Comparison of ENCODE assay signal across 8 cellular contexts in the genomic region with DNA sequence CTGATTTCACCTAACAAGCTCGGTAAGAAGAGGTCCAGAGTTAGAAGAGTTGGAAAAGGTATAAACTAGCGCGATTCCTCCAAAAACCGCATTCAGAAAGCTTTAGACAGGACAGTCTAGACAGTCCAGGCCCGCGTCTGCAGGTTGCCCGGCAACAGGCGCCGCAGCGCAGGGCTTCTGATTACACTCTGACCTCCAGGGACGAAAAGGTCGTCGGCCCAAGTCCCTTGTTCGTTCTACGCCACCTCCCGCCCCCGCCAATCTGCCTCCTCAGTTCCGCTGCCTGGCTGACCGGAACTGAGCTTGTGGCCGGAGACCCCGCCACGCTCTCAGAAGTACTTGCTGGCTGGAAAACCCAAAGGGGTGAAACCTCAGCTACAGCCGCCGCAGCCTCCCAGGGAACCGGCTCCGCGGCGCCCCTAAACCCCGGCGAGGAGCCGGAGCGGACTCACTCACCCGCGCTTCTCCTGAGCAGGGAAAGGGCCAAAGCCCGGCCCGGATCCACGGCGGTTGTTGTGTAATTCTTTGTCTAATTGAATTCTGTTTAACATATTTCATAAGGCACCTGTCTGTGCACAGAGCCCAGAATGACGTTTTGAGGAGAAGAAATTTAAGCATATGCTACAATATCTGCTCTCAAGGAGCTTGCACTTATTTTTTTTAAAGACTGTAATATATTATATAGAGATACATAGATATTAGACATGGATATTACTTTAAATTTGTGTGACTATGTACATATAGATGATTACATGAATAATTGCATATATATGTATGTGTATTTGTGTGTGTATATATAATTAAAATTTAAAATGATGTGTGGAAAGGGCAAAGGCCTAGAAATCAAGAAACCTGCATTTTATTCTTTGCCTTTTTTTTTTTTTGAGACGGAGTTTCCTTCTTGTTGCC. TPM values are rescaled to one million over a fixed set of nuclear protein-coding genes. Genes with fewer than 3 reads are reported as not detected.
DNase-seq lines count a peak whose midpoint lies in the region; ATAC-seq and TF ChIP-seq lines count a peak whose summit lies in the region.

A gene (minus strand): TSS at position 407 of the 909 bp plus-strand sequence. CDS start 3,826 bp downstream, outside the sequence.

- no peak within 1 kb of the TSS for H4K5ac ChIP-seq in H9 (ENCODE audit: insufficient read length, low read depth, low read length)

- H2BK20ac ChIP-seq in H9 (ENCODE audit: low read depth, low read length, poor library complexity, severe bottlenecking): no peak within 1 kb of the TSS

- no peaks in the 10 kb centered on the region for H3K27me3 ChIP-seq in H9 (ENCODE audit: insufficient read depth, low read length)
- no peaks in the 10 kb centered on the region for H3K27me3 ChIP-seq in Loucy (ENCODE audit: insufficient read depth, low read length, poor library complexity, severe bottlenecking)
- H3K27me3 ChIP-seq in tibial artery: no peaks in the 10 kb centered on the region

- TF ChIP-seq CTCF in H9 (conservative IDR thresholded peaks at IDR 0.05) (no peak), Loucy (conservative IDR thresholded peaks at IDR 0.05; ENCODE audit: low read length) (no peak), omental fat pad (IDR thresholded peaks at IDR 0.05) (no peak), tibial artery (IDR thresholded peaks at IDR 0.05) (no peak)

- H3K4me2 ChIP-seq in H9 (ENCODE audit: insufficient read depth, insufficient read length, low read length) (peak within 1 kb of the TSS; percentile 89), Loucy (ENCODE audit: low read depth, low read length, poor library complexity, severe bottlenecking) (peak within 1 kb of the TSS; percentile 89)

- H3T11ph ChIP-seq in H9 (ENCODE audit: low read length): no peak within 1 kb of the TSS

- H4K20me1 ChIP-seq in H9 (ENCODE audit: control insufficient read depth, insufficient read depth, insufficient read length): no peaks in the 10 kb centered on the region
- no peaks in the 10 kb centered on the region for H4K20me1 ChIP-seq in Loucy (ENCODE audit: insufficient read depth, low read length, poor library complexity, severe bottlenecking)

- no peak within 1 kb of the TSS for H2BK12ac ChIP-seq in H9 (ENCODE audit: insufficient read length, low read depth, low read length)

- H3K4ac ChIP-seq in H9 (ENCODE audit: low read depth, low read length): no peak within 1 kb of the TSS

- no peak within 1 kb of the TSS for H4K8ac ChIP-seq in H9 (replicated peaks; ENCODE audit: insufficient read length, low read depth, low read length)

- peak within 1 kb of the TSS; percentile 59 for H3K9ac ChIP-seq in H9 (ENCODE audit: extremely low read depth, insufficient read length, low read length)
- H3K9ac ChIP-seq in Loucy (ENCODE audit: low read depth, low read length, poor library complexity, severe bottlenecking): peak within 1 kb of the TSS; percentile 11

- ATAC-seq in omental fat pad (ENCODE audit: low FRiP score): peak; percentile 92

- H3K79me2 ChIP-seq in H9 (ENCODE audit: insufficient read depth, low read length): no peaks in the 10 kb centered on the region
- H3K79me2 ChIP-seq in Loucy (ENCODE audit: insufficient read depth, low read length): no peaks in the 10 kb centered on the region

- H3K27me3 Mint-ChIP-seq in H9 (ENCODE audit: low read depth): no peaks in the 10 kb centered on the region; the same call in 1 of the 2 replicates

- no peaks in the 10 kb centered on the region for H3K36me3 Mint-ChIP-seq in H9 (ENCODE audit: insufficient read depth in 1 of 3, low read depth in 3 of 3)

- H2BK5ac ChIP-seq in H9 (ENCODE audit: insufficient read length, low read length): no peak within 1 kb of the TSS

- H3K4me3 ChIP-seq in Loucy (ENCODE audit: low read length, poor library complexity, severe bottlenecking) (peak within 1 kb of the TSS; percentile 73), tibial artery (peak within 1 kb of the TSS; percentile 66 to 67)

- H3K9me3 ChIP-seq in H9 (ENCODE audit: control insufficient read depth, low read depth, low read length) (no peaks in the 10 kb centered on the region), Loucy (ENCODE audit: insufficient read depth, low read depth, low read length) (no peaks in the 10 kb centered on the region), tibial artery (no peaks in the 10 kb centered on the region)

- no peaks in the 10 kb centered on the region for H3K9me2 ChIP-seq in Loucy (replicated peaks; ENCODE audit: low read depth, low read length)

- no peaks in the 10 kb centered on the region for H3F3A ChIP-seq in Loucy (ENCODE audit: low read depth)

- H3K23ac ChIP-seq in H9 (ENCODE audit: insufficient read length, low read depth, low read length): no peak within 1 kb of the TSS

- no peak within 1 kb of the TSS for H2BK120ac ChIP-seq in H9 (ENCODE audit: low read depth, low read length, poor library complexity, severe bottlenecking)

- peak within 1 kb of the TSS; percentile 12; the same call in 1 of the 2 replicates for H3K14ac ChIP-seq in H9 (ENCODE audit: insufficient read depth, low read length)

- H3K56ac ChIP-seq in H9 (ENCODE audit: insufficient read length, low read depth, low read length): no peak within 1 kb of the TSS

- peaks cover 4% of the 10 kb centered on the region; the same call in 1 of the 2 replicates for H3K4me1 ChIP-seq in H9 (ENCODE audit: insufficient read depth, low read length)
- H3K4me1 ChIP-seq in Loucy (ENCODE audit: insufficient read depth, low read length, poor library complexity, severe bottlenecking): peaks cover 8% of the 10 kb centered on the region
- H3K4me1 ChIP-seq in tibial artery: peaks cover 0 to 13% (median 8%) of the 10 kb centered on the region in 4 donors

- H3K79me1 ChIP-seq in H9 (ENCODE audit: insufficient read depth, low read depth, low read length, poor library complexity, severe bottlenecking): no peaks in the 10 kb centered on the region

- peak within 1 kb of the TSS; percentile 83 for H2AFZ ChIP-seq in H9 (ENCODE audit: low read length)
- H2AFZ ChIP-seq in Loucy (ENCODE audit: low read length): peak within 1 kb of the TSS; percentile 86

- no peak within 1 kb of the TSS for H2AK5ac ChIP-seq in H9 (ENCODE audit: insufficient read length, low read length)

- no peak within 1 kb of the TSS for H2BK15ac ChIP-seq in H9 (ENCODE audit: low read depth, low read length)

- no CpG with 5 or more reads among the region's 40 CpGs for WGBS in H9 (ENCODE audit: extremely low coverage, insufficient read length, low lambda C conversion rate)

- H3K4me1 Mint-ChIP-seq in H9: peaks cover 15 to 23% of the 10 kb centered on the region in 2 experiments

- H3K23me2 ChIP-seq in H9 (ENCODE audit: insufficient read length, low read depth, low read length, poor library complexity, severe bottlenecking): peaks cover 14% of the 10 kb centered on the region

- no peaks in the 10 kb centered on the region for H3K9me3 Mint-ChIP-seq in H9

- H3K36me3 ChIP-seq in Loucy (ENCODE audit: insufficient read depth, low read length): no peaks in the 10 kb centered on the region
- H3K36me3 ChIP-seq in tibial artery: no peaks in the 10 kb centered on the region

- H3K4me3 Mint-ChIP-seq in H9: peak within 1 kb of the TSS; percentile 88 to 91

- no peak within 1 kb of the TSS for H3K27ac ChIP-seq in H9 (ENCODE audit: insufficient read length, low read depth, low read length)
- H3K27ac ChIP-seq in tibial artery: peak within 1 kb of the TSS; percentile 60 to 63

- intact Hi-C loops in head of caudate nucleus (cut with DNase I) (loop anchor here (10.0 kb wide), 1 partner anchor 175 kb away; no protein-coding TSS in a partner anchor), tibial artery (cut with DNase I; ENCODE audit: low total_unique reads) (loop anchor here (10.0 kb wide), 1 partner anchor 175 kb away; no protein-coding TSS in a partner anchor)

- peak; percentile 53 for DNase-seq in GDM1 (lab: John Stamatoyannopoulos, UW)
- DNase-seq in H9: peak; percentile 90
- DNase-seq in SK-MEL-5 (ENCODE audit: low read depth, low spot score): peak; percentile 79
- peak; percentile 71 for DNase-seq in activated naive CD4-positive, alpha-beta T cell treated with anti-CD3 and anti-CD28 coated beads, Interleukin-2, amount 50 U/mL, for 16 hours
- DNase-seq in head of caudate nucleus: peak; percentile 57 to 94 (median 84)
- DNase-seq in omental fat pad (ENCODE audit: low spot score): peak; percentile 58
- peak; percentile 76 to 89 for DNase-seq in tibial artery

- no peak within 1 kb of the TSS for H4K91ac ChIP-seq in H9 (ENCODE audit: insufficient read length, low read depth, low read length)

- H3K27ac Mint-ChIP-seq in H9: peak within 1 kb of the TSS; percentile 90 to 96 (median 94); a peak in 6 of 7 replicates

- no peak within 1 kb of the TSS for H3K18ac ChIP-seq in H9 (ENCODE audit: insufficient read length, low read depth, low read length)

- in situ Hi-C loops in SK-MEL-5 (cut with HindIII; ENCODE audit: low pct_unique_long_range_greater_than_20kb, low sequenced_read_pairs): no loop called here

RNA-seq across cellular contexts. Expression of the gene that starts here (rescaled TPM):
- total RNA-seq in H9 (2021) (3.9 and 4.3 TPM in 2 replicates), omental fat pad (10 to 100 TPM in 2 of 4 donors, 1 to 10 TPM in 2; 3.4 to 24.3 (median 8.7) TPM)
- 0.77 and 2.3 TPM in 2 replicates for total RNA-seq in SK-MEL-5 (2014; rRNA removed; shearing (Covaris generic))
- 0.71 and 0.92 TPM in 2 replicates for polyA plus RNA-seq in SK-MEL-5 (2015; cell fraction: cytosol; rRNA removed)
- polyA plus RNA-seq in SK-MEL-5 (2015; cell fraction: nucleus; rRNA removed): 7.3 TPM in 2 replicates
